In the genomic region with DNA sequence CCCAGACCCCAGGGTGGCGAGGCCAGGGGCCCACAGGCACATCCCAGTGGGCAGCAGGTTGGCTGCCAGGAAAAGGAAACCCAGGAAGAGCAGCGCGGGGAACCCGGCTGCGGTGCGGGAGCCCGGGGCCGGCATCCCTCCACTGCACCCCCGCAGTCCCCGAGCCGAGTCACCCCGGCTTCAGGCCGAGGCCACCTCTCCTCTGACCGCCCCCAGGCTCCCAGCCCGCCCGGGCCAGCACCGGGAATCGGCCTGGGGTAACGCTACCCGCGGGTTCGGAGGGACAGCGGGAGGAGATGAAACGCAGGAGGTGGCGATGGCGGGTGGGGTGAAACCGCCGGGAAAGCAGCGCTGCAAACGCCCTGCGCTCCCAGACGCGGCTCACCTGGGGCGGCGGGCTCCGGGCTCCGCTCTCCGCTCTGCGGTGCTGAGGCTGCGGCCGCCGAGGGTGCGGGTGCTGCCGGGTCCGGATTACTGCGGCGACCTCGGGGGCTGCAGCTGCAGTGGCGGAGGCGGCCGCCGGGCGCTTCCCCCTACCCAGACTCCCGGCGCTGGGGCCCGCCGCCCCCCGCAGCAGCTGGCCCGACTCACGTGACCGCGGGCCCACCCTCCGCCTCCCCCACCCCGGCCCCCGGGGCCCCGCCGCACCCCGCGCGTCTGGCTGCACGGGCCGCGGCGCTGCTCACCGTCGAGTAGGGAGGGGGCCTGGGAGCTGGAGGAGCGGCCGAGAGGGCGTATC, we compare ENCODE assay signal across 8 cellular contexts. TPM values are rescaled to one million over a fixed set of nuclear protein-coding genes. Genes with fewer than 3 reads are reported as not detected.
DNase-seq lines count a peak whose midpoint lies in the region; ATAC-seq and TF ChIP-seq lines count a peak whose summit lies in the region.

A gene with protein sequence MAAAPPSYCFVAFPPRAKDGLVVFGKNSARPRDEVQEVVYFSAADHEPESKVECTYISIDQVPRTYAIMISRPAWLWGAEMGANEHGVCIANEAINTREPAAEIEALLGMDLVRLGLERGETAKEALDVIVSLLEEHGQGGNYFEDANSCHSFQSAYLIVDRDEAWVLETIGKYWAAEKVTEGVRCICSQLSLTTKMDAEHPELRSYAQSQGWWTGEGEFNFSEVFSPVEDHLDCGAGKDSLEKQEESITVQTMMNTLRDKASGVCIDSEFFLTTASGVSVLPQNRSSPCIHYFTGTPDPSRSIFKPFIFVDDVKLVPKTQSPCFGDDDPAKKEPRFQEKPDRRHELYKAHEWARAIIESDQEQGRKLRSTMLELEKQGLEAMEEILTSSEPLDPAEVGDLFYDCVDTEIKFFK (minus strand): TSS at position 545 of the 739 bp plus-strand sequence. CDS start 20,734 bp downstream, outside the sequence.

- CTCF ChIA-PET in AG04449 (lab: Yijun Ruan, JAX) (interaction anchor here (1.3 kb wide), 1 partner anchor 12 kb away, joined by 4 read pairs; no protein-coding TSS in a partner anchor), PC-9 (lab: Charles Lee) (no interaction called here)

- intact Hi-C loops in PC-9 (cut with micrococcal nuclease; ENCODE audit: unreplicated experiment) (loop anchor here (5.0 kb wide), 2 partner anchors 382 to 573 kb away; no protein-coding TSS in a partner anchor), left ventricle myocardium inferior (cut with micrococcal nuclease) (no loop called here)

- H4K20me1 ChIP-seq in PC-9 (ENCODE audit: insufficient read depth): no peaks in the 10 kb centered on the region

- peaks cover 43% of the 10 kb centered on the region for H3K79me2 ChIP-seq in PC-9 (ENCODE audit: low read depth)
- H3K79me2 ChIP-seq in trophoblast cell (ENCODE audit: control insufficient read depth, insufficient read depth, low read length, poor library complexity): peaks cover 13% of the 10 kb centered on the region

- peak within 1 kb of the TSS; percentile 84 for H2AK5ac ChIP-seq in trophoblast cell (ENCODE audit: low read length)

- peaks cover 12% of the 10 kb centered on the region for H3K9me3 ChIP-seq in PC-9 (ENCODE audit: insufficient read depth, low read depth)
- H3K9me3 ChIP-seq in left ventricle myocardium inferior (replicated peaks): peaks cover 23% of the 10 kb centered on the region
- no peaks in the 10 kb centered on the region for H3K9me3 ChIP-seq in trophoblast cell (ENCODE audit: insufficient read depth, low read depth, low read length)

- POLR2A ChIA-PET in AG04449 (lab: Yijun Ruan, JAX) (interaction anchor here (0.9 kb wide), 1 partner anchor 38 kb away, joined by 3 read pairs; no protein-coding TSS in a partner anchor), PC-9 (lab: Charles Lee; ENCODE audit: unreplicated experiment) (interaction anchor here (0.6 to 0.9 kb wide), 3 partner anchors 13 to 381 kb away, joined by 3 to 9 read pairs (median 4); no protein-coding TSS in a partner anchor)

- peak within 1 kb of the TSS; percentile 89 for H4K12ac ChIP-seq in trophoblast cell (ENCODE audit: low read depth, low read length)

- peak within 1 kb of the TSS; percentile 93 for H3K9ac ChIP-seq in trophoblast cell (ENCODE audit: low read length)

- peak within 1 kb of the TSS; percentile 98 for H4K8ac ChIP-seq in trophoblast cell (ENCODE audit: low read depth, low read length)

- peak within 1 kb of the TSS; percentile 87 for H3K27ac ChIP-seq in PC-9
- peak within 1 kb of the TSS; percentile 82 for H3K27ac ChIP-seq in left ventricle myocardium inferior (replicated peaks)
- peak within 1 kb of the TSS; percentile 78 for H3K27ac ChIP-seq in trophoblast cell (ENCODE audit: low read depth, low read length)

- peak within 1 kb of the TSS; percentile 89 for H2BK120ac ChIP-seq in trophoblast cell (ENCODE audit: insufficient read depth, low read length, poor library complexity)

- H3K4me1 ChIP-seq in PC-9 (replicated peaks; ENCODE audit: insufficient read depth) (peaks cover 37% of the 10 kb centered on the region), left ventricle myocardium inferior (peaks cover 20% of the 10 kb centered on the region), trophoblast cell (ENCODE audit: control insufficient read depth in 1 of 2, insufficient read depth in 2 of 2, low read length in 2 of 2) (peaks cover 3 to 11% of the 10 kb centered on the region in 2 experiments)

- peak within 1 kb of the TSS; percentile 74 for H3K4me2 ChIP-seq in PC-9
- H3K4me2 ChIP-seq in trophoblast cell (ENCODE audit: low read length): peak within 1 kb of the TSS; percentile 79

- H3K36me3 ChIP-seq in PC-9 (ENCODE audit: low read depth) (0 out of 2 replicates have a peak, but pooled peaks cover 6% of the 10 kb centered on the region), left ventricle myocardium inferior (no peaks in the 10 kb centered on the region), trophoblast cell (ENCODE audit: control insufficient read depth in 1 of 2, insufficient read depth in 2 of 2, low read length in 2 of 2) (no peaks in the 10 kb centered on the region)

- peak within 1 kb of the TSS; percentile 94 for H3K18ac ChIP-seq in trophoblast cell (ENCODE audit: low read length)

- no CpG with 5 or more reads among the region's 79 CpGs for WGBS in trophoblast cell (ENCODE audit: extremely low coverage, insufficient coverage, insufficient read length)

- no TSS peak for BruUV-seq in PC-9 (replicated peaks; lab: Mats Ljungman, UMichigan)

- H3K4ac ChIP-seq in trophoblast cell (ENCODE audit: low read depth, low read length): peak within 1 kb of the TSS; percentile 97

- H2BK12ac ChIP-seq in trophoblast cell (ENCODE audit: low read length): peak within 1 kb of the TSS; percentile 50

- peak within 1 kb of the TSS; percentile 84 for H3K4me3 ChIP-seq in AG04449 (ENCODE audit: low read depth, low read length)
- H3K4me3 ChIP-seq in PC-9: peak within 1 kb of the TSS; percentile 95
- H3K4me3 ChIP-seq in left ventricle myocardium inferior: peak within 1 kb of the TSS; percentile 78
- H3K4me3 ChIP-seq in trophoblast cell (ENCODE audit: low read depth, low read length): peak within 1 kb of the TSS; percentile 96

- H2AFZ ChIP-seq in PC-9: peak within 1 kb of the TSS; percentile 94
- H2AFZ ChIP-seq in trophoblast cell (ENCODE audit: insufficient read depth, low read length, poor library complexity): peak within 1 kb of the TSS; percentile 82

- no peaks in the 10 kb centered on the region for H3K27me3 ChIP-seq in PC-9 (ENCODE audit: insufficient read depth, low read depth)
- peaks cover 43% of the 10 kb centered on the region for H3K27me3 ChIP-seq in left ventricle myocardium inferior (ENCODE audit: low read depth)
- H3K27me3 ChIP-seq in trophoblast cell (ENCODE audit: insufficient read depth, low read length): peaks cover 3% of the 10 kb centered on the region

- ATAC-seq in GM18517 (IDR thresholded peaks at IDR 0.05; ENCODE audit: unreplicated experiment): peak; percentile 32
- peak; percentile 41 for ATAC-seq in HG03045 (IDR thresholded peaks at IDR 0.05; ENCODE audit: unreplicated experiment)

- H3K9me2 ChIP-seq in PC-9 (ENCODE audit: insufficient read depth): no peaks in the 10 kb centered on the region

- H3F3A ChIP-seq in PC-9 (ENCODE audit: insufficient read depth, low read depth): peaks cover 30% of the 10 kb centered on the region

- TF ChIP-seq CTCF in AG04449 (IDR thresholded peaks at IDR 0.05; ENCODE audit: insufficient read depth, low read length, missing control alignments) (no peak), PC-9 (conservative IDR thresholded peaks at IDR 0.05) (no peak), left ventricle myocardium inferior (IDR thresholded peaks at IDR 0.05; ENCODE audit: borderline replicate concordance) (no peak)

- peak within 1 kb of the TSS; percentile 91 for H4K91ac ChIP-seq in trophoblast cell (ENCODE audit: low read depth, low read length)

- H3K14ac ChIP-seq in trophoblast cell (ENCODE audit: low read length): peak within 1 kb of the TSS; percentile 99

- H2BK5ac ChIP-seq in trophoblast cell (ENCODE audit: low read depth, low read length, poor library complexity): peak within 1 kb of the TSS; percentile 70

- no peak within 1 kb of the TSS for H3K23ac ChIP-seq in trophoblast cell (ENCODE audit: low read length)

- DNase-seq in AG04449 (ENCODE audit: low read depth, low spot score): no peak
- DNase-seq in PC-9: peak in 1 of 2 experiments; percentile 49
- DNase-seq in amygdala (lab: John Stamatoyannopoulos, UW): peak in 34 of 56 donors; percentile 16 to 77 (median 58)
- peak; percentile 42 for DNase-seq in left ventricle myocardium inferior
- DNase-seq in trophoblast cell: peak in 1 of 2 donors; percentile 43
- no peak for DNase-seq in NCI-H2107 (lab: John Stamatoyannopoulos, UW)

- peaks cover 20% of the 10 kb centered on the region for H3K79me1 ChIP-seq in trophoblast cell (ENCODE audit: low read length)

RNA-seq across cellular contexts. Expression of the gene that starts here (rescaled TPM):
- total RNA-seq in PC-9 (2021) (94.4 and 97.5 TPM in 2 replicates), left ventricle myocardium inferior (13.4 TPM)
- polyA plus RNA-seq in trophoblast cell (2013): 44.0 and 47.0 TPM in 2 replicates

Comparison
In these comparisons a context has a peak if more than half of its experiments do, and no peak if none do; other contexts are left out.
1. DNase-seq: peak in amygdala (34 of 56) and left ventricle myocardium inferior (single experiment); none in AG04449 (single experiment) and NCI-H2107 (single experiment).
2. Peak in every context shown above with its lines, with median percentiles within 50 percentile points of each other: H3K4me3 ChIP-seq and H3K27ac ChIP-seq.